ENCODE assay signal across 20 cellular contexts in the genomic region with DNA sequence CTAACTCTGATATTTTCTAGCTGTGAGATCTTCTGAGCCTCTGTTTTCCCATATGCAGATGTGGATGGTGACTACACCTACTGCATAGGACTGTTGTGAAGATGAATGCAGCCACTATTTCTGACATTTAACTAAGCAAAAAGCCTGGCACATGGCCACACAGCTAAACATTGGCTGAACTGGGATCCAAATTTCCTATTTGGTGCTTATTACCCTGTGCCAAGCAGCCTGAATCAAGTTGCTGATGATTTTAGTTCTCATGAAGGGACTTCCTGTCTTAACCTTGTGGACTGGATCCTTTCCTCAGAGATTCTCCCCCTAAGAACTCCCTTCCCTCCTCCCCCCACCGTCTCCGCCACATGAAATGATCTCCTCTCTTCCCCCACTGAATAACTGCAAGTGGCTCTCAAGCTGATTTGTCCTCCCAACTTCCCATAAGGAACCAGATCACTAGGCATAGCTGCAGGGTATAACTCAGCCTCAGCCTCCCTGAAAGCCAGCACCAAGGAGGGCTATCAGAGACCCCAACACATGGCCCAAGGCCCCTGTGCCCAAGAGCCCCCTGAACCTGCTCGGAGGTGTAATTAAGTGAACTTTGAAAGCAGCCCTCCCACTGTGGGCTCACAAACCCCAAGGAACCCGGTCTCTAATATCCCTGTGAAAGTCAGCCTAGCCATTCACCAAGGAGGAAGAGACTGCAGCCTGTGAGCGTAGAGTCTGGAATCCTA. TPM values are rescaled to one million over a fixed set of nuclear protein-coding genes. Genes with fewer than 3 reads are reported as not detected.
DNase-seq lines count a peak whose midpoint lies in the region; ATAC-seq and TF ChIP-seq lines count a peak whose summit lies in the region.
"Had no signal": no experiment of that assay in that cellular context is flagged by ENCODE, and none has a peak within 500 bp of the region (broad histone marks: within the 10 kb centered on the region; RNA-seq: fewer than 3 reads in every experiment).

No MANE protein-coding gene starts in this region.

- WGBS in body of pancreas, 2 donors, result 77 to 91% methylated on average over 3 to 5 of the region's 5 CpGs

- H3K27me3 ChIP-seq in body of pancreas, result no peaks in the 10 kb centered on the region

- no peak overlapping the region for H3K27ac ChIP-seq in body of pancreas

- peak overlapping the region; percentile 52 for H3K27ac Mint-ChIP-seq in neural crest cell (ENCODE audit: unreplicated experiment)
- H3K27ac Mint-ChIP-seq: B cell, IgD-negative memory B cell had no signal

- H3K4me3 Mint-ChIP-seq in neural crest cell, result no peak overlapping the region
- H3K4me3 Mint-ChIP-seq: B cell, IgD-negative memory B cell had no signal

- H3K4me1 Mint-ChIP-seq in neural crest cell, result no peaks in the 10 kb centered on the region
- H3K4me1 Mint-ChIP-seq: B cell, CD14-positive monocyte had no signal

- no peak overlapping the region for H3K4me3 ChIP-seq in body of pancreas

- H3K36me3 ChIP-seq in body of pancreas (replicated peaks in 1 of 2; ENCODE audit: insufficient read depth in 1 of 2, low read depth in 2 of 2), result no peaks in the 10 kb centered on the region

- TF ChIP-seq POLR2A in body of pancreas (IDR thresholded peaks at IDR 0.05), result no peak

- H3K9me3 Mint-ChIP-seq in neural crest cell, result no peaks in the 10 kb centered on the region
- H3K9me3 Mint-ChIP-seq: CD14-positive monocyte, IgD-negative memory B cell had no signal

- intact Hi-C loops in body of pancreas (cut with DNase I), result no loop called here

- H3K27me3 Mint-ChIP-seq in neural crest cell (ENCODE audit: low read depth), result peaks cover 3% of the 10 kb centered on the region

- peaks cover 17% of the 10 kb centered on the region for H3K4me1 ChIP-seq in body of pancreas

- TF ChIP-seq CTCF in neural crest cell (conservative IDR thresholded peaks at IDR 0.05), result no peak
- TF ChIP-seq CTCF in body of pancreas (IDR thresholded peaks at IDR 0.05), result no peak

- ATAC-seq in GM18909 (IDR thresholded peaks at IDR 0.05; ENCODE audit: poor library complexity, unreplicated experiment), result no peak
- no peak for ATAC-seq in body of pancreas

- no peaks in the 10 kb centered on the region for H3K9me3 ChIP-seq in body of pancreas

- H3K36me3 Mint-ChIP-seq in neural crest cell (ENCODE audit: low read depth), result no peaks in the 10 kb centered on the region
- H3K36me3 Mint-ChIP-seq: CD14-positive monocyte, IgD-negative memory B cell had no signal

- DNase-seq in NCI-H748 (lab: John Stamatoyannopoulos, UW; ENCODE audit: unreplicated experiment), result peak; percentile 32
- no peak for DNase-seq in NCI-H748 treated with DMSO at 0.1 percent for 48 hours (lab: John Stamatoyannopoulos, UW)
- peak; percentile 13 for DNase-seq in COR-L47 (lab: John Stamatoyannopoulos, UW)
- peak; percentile 23 for DNase-seq in ecto neural progenitor cell (ENCODE audit: low spot score)
- no peak for DNase-seq in neural crest cell (ENCODE audit: low read depth, low spot score)
- DNase-seq in AML-193 (lab: John Stamatoyannopoulos, UW), result no peak
- DNase-seq in body of pancreas, result no peak
- DNase-seq: EL, GF-D8, H7, Karpas-422, NCI-H1436 treated with DMSO at 0.1 percent for 48 hours, NCI-H1930, NCI-H2171, NCI-H524, Right ventricle myocardium superior had no signal

RNA-seq across cellular contexts. Expression of a gene that starts 55.7 kb away (rescaled TPM):
- total RNA-seq in neural crest cell (1.6 and 1.9 TPM in 2 replicates), body of pancreas (10 to 100 TPM; 21.1 to 22.1 TPM)

Comparison
In these comparisons a context has a peak if more than half of its experiments do, and no peak if none do; other contexts are left out.
1. DNase-seq: peak in NCI-H748 (single experiment), COR-L47 (single experiment) and ecto neural progenitor cell (single experiment); none in NCI-H748 treated with DMSO at 0.1 percent for 48 hours (single experiment), neural crest cell (single experiment), AML-193 (0 of 2) and body of pancreas (0 of 4).